8 cellular contexts compared by ENCODE assay signal in genomic region chr2:133519677-133520076, GRCh38. TPM values are rescaled to one million over a fixed set of nuclear protein-coding genes. Genes with fewer than 3 reads are reported as not detected.
DNase-seq lines count a peak whose midpoint lies in the region; ATAC-seq, FAIRE-seq and TF ChIP-seq lines count a peak whose summit lies in the region.
"Not testable (repeated sequence)": the region's sequence is repeated elsewhere in the genome, so short reads cannot be mapped to it uniquely, and the experiment has no call there.
"Had no signal": no experiment of that assay in that cellular context is flagged by ENCODE, and none has a peak within 500 bp of the region (broad histone marks: within the 10 kb centered on the region; RNA-seq: fewer than 3 reads in every experiment).

No MANE protein-coding gene starts in this region.

- H3K9me3 ChIP-seq in GM23248 (ENCODE audit: low read depth); MM.1S (replicated peaks; ENCODE audit: insufficient read depth, low read length); body of pancreas; esophagus muscularis mucosa; HepG2 (ENCODE audit: low read length): not testable (repeated sequence)

- H3F3A ChIP-seq in GM23248 (ENCODE audit: insufficient read depth); MM.1S (ENCODE audit: insufficient read depth, low read length): not testable (repeated sequence)

- H3K27me3 ChIP-seq in GM23248 (replicated peaks; ENCODE audit: insufficient read depth); MM.1S (replicated peaks; ENCODE audit: insufficient read depth, low read length); body of pancreas; esophagus muscularis mucosa; HepG2 (ENCODE audit: control insufficient read depth in 1 of 2, insufficient read depth in 2 of 2, low read length in 2 of 2): not testable (repeated sequence)

- peak; percentile 31; the same call in 1 of the 2 replicates for TF ChIP-seq RAD21 in HepG2 (CRISPR knock-in tag; IDR thresholded peaks at IDR 0.05)

- H3K9ac ChIP-seq in GM23248; MM.1S (ENCODE audit: low read length); HepG2 (ENCODE audit: insufficient read depth, low read depth, low read length): not testable (repeated sequence)

- H3K79me2 ChIP-seq in GM23248 (ENCODE audit: insufficient read depth); MM.1S (ENCODE audit: low read length); HepG2 (ENCODE audit: insufficient read depth, low read length): not testable (repeated sequence)

- not testable (repeated sequence) for H3K36me3 ChIP-seq in GM23248 (ENCODE audit: low read depth); MM.1S (replicated peaks; ENCODE audit: insufficient read depth, low read length); body of pancreas (replicated peaks in 1 of 2; ENCODE audit: insufficient read depth in 1 of 2, low read depth in 2 of 2); esophagus muscularis mucosa; HepG2 (replicated peaks in 1 of 2; ENCODE audit: control insufficient read depth in 1 of 2, insufficient read depth in 2 of 2, low read length in 2 of 2)

- not testable (repeated sequence) for ATAC-seq in body of pancreas
- peak; percentile 77 for ATAC-seq in HepG2

- H3K4me2 ChIP-seq in GM23248 (ENCODE audit: unreplicated experiment); MM.1S (ENCODE audit: low read depth, low read length); HepG2 (ENCODE audit: low read depth, low read length): not testable (repeated sequence)

- CTCF ChIA-PET in HepG2 (lab: Yijun Ruan, JAX; ENCODE audit: low intra/inter-chr PET ratio, low total read pairs) = interaction anchor here (2.0 to 2.1 kb wide), 2 partner anchors 260 to 325 kb away, joined by 8 to 9 read pairs; no protein-coding TSS in a partner anchor

- not testable (repeated sequence) for DNase-seq in D721Med (ENCODE audit: insufficient read length, low spot score); MM.1S; body of pancreas; HepG2 (ENCODE audit: low spot score)
- peak; percentile 4 for DNase-seq in GM23248
- peak; percentile 4 for DNase-seq in RPMI8226
- peak; percentile 47 for DNase-seq in esophagus muscularis mucosa (ENCODE audit: extremely low spot score)

- not testable (repeated sequence) for H3K27ac ChIP-seq in GM23248; MM.1S (ENCODE audit: low read length); body of pancreas; esophagus muscularis mucosa (replicated peaks in 1 of 4); HepG2 (ENCODE audit: extremely low read length, insufficient read depth, low read length)

- not testable (repeated sequence) for H3K4me3 ChIP-seq in GM23248; MM.1S (ENCODE audit: low read length); body of pancreas; esophagus muscularis mucosa; HepG2 (replicated peaks in 1 of 3; ENCODE audit: insufficient read depth in 1 of 3, low read depth in 2 of 3, low read length in 3 of 3)

- POLR2A ChIA-PET in HepG2 (lab: Yijun Ruan, JAX) = not testable (repeated sequence)

- TF ChIP-seq EP300 in esophagus muscularis mucosa (IDR thresholded peaks at IDR 0.05); HepG2 (IDR thresholded peaks at IDR 0.05; ENCODE audit: low read depth in 2 of 2, low read length in 2 of 2); HepG2 (CRISPR knock-in tag; IDR thresholded peaks at IDR 0.05; ENCODE audit: borderline replicate concordance): not testable (repeated sequence)

- not testable (repeated sequence) for H3K9me2 ChIP-seq in GM23248 (ENCODE audit: insufficient read depth); MM.1S (replicated peaks; ENCODE audit: insufficient read depth, low read length)

- TF ChIP-seq CTCF in D721Med (IDR thresholded peaks at IDR 0.05; ENCODE audit: insufficient read depth, missing control alignments) (peak; percentile 24), MM.1S (IDR thresholded peaks at IDR 0.05; ENCODE audit: low read length) (peak; percentile 41), body of pancreas (IDR thresholded peaks at IDR 0.05) (peak in 4 of 7 experiments; percentile 9 to 27 (median 22)), esophagus muscularis mucosa (IDR thresholded peaks at IDR 0.05) (peak in 1 of 3 experiments; percentile 41), HepG2 (CRISPR knock-in tag; IDR thresholded peaks at IDR 0.05) (peak; percentile 52)

- in situ Hi-C loops in GM23248 (cut with MboI) = not testable (repeated sequence)
- in situ Hi-C loops in HepG2 (cut with HindIII; ENCODE audit: extremely low pct_ligation_motif_present, low pct_unique_long_range_greater_than_20kb) = loop anchor here (5.0 kb wide), 2 partner anchors 263 to 318 kb away; no protein-coding TSS in a partner anchor

- H4K20me1 ChIP-seq in GM23248 (ENCODE audit: insufficient read depth); MM.1S (ENCODE audit: insufficient read depth, low read length); HepG2 (ENCODE audit: insufficient read depth, low read length): not testable (repeated sequence)

- WGBS in GM23248 (ENCODE audit: low coverage in 1 of 2, low lambda C conversion rate in 2 of 2, missing lambda C conversion rate in 2 of 2), 2 experiments = 50 to 71% methylated on average over 5 to 7 of the region's 7 CpGs
- 63 to 69% methylated on average over 7 of the region's 7 CpGs for WGBS in body of pancreas, 2 donors
- whole genome bisulfite sequencing in esophagus muscularis mucosa = 67% methylated on average over 7 of the region's 7 CpGs
- WGBS in HepG2 (ENCODE audit: low lambda C conversion rate) = 3% methylated on average over 7 of the region's 7 CpGs

- not testable (repeated sequence) for TF ChIP-seq POLR2A in body of pancreas (IDR thresholded peaks at IDR 0.05); esophagus muscularis mucosa (IDR thresholded peaks at IDR 0.05; ENCODE audit: low read depth); HepG2 (IDR thresholded peaks at IDR 0.05; ENCODE audit: insufficient read depth in 1 of 2, low read depth in 2 of 2, low read length in 2 of 2)

- not testable (repeated sequence) for H3K4me1 ChIP-seq in GM23248 (ENCODE audit: insufficient read depth); MM.1S (ENCODE audit: low read length); body of pancreas; esophagus muscularis mucosa; HepG2 (ENCODE audit: insufficient read depth, low read length)

- FAIRE-seq in D721Med (lab: Jason Lieb, UNC); HepG2 (lab: Jason Lieb, UNC): not testable (repeated sequence)

- BruUV-seq in HepG2 (replicated peaks; lab: Mats Ljungman, UMichigan) = not testable (repeated sequence)

- H2AFZ ChIP-seq in GM23248; MM.1S (ENCODE audit: low read length); HepG2 (ENCODE audit: low read length): not testable (repeated sequence)

- intact Hi-C loops in body of pancreas (cut with DNase I); esophagus muscularis mucosa (cut with DNase I): not testable (repeated sequence)
- intact Hi-C loops in HepG2 (cut with micrococcal nuclease; ENCODE audit: unreplicated experiment) = loop anchor here (1.0 to 2.0 kb wide), 3 partner anchors 41 to 325 kb away; no protein-coding TSS in a partner anchor

TF ChIP-seq in HepG2, 621 proteins besides CTCF, POLR2A, EP300 and RAD21:
- TF ChIP-seq SMC3 (IDR thresholded peaks at IDR 0.05; ENCODE audit: low read length) = peak; percentile 44; the same call in 1 of the 2 replicates
- peak; percentile 64 for TF ChIP-seq STAG1 (CRISPR knock-in tag; IDR thresholded peaks at IDR 0.05)
TF ChIP-seq in HepG2: peak in this region for 2; not testable (repeated sequence) for 619.

RNA-seq across cellular contexts. Expression of gene NCKAP5, which starts 48.6 kb away (rescaled TPM):
- total RNA-seq in GM23248 (2014; rRNA removed; shearing (Covaris generic)) = 0.65 and 1.5 TPM in 2 replicates
- polyA plus RNA-seq in GM23248 (2016; fragmentation: Nextera tagmentation; extraction: Ambion mirVana) (0.38 and 0.86 TPM in 2 replicates), HepG2 (2011; rRNA removed) (0.01 and 0.04 TPM in 2 replicates)
- total RNA-seq in body of pancreas (1 to 10 TPM in 1 of 2 donors, under 1 TPM in 1; 0.78 to 2.6 TPM), esophagus muscularis mucosa (1 to 10 TPM in 2 of 4 donors, under 1 TPM in 2; 0.33 to 1.8 (median 1.0) TPM), HepG2 (2016; rRNA removed; fragmentation: Illumina TruSeq; extraction: Trizol) (not detected in 2 replicates)
- not detected in 2 replicates for total RNA-seq in HepG2 (2016; cell fraction: cytosol; rRNA removed; fragmentation: Illumina TruSeq; extraction: Trizol; ENCODE audit: low read depth)
- not detected in 2 replicates for total RNA-seq in HepG2 (2016; cell fraction: insoluble cytoplasmic fraction; rRNA removed; fragmentation: Illumina TruSeq; extraction: Trizol)
- not detected in 2 replicates for total RNA-seq in HepG2 (2016; cell fraction: membrane; rRNA removed; fragmentation: Illumina TruSeq; extraction: Trizol)
- total RNA-seq in HepG2 (2016; cell fraction: nucleus; rRNA removed; fragmentation: Illumina TruSeq; extraction: Trizol) = not detected in 2 replicates
- 0.01 TPM in 1 of 2 replicates, not detected in the other for polyA plus RNA-seq in HepG2 (2011; cell fraction: cytosol; rRNA removed)
- polyA plus RNA-seq in HepG2 (2011; cell fraction: nucleus; rRNA removed) = 0.02 TPM in 1 of 2 replicates, not detected in the other
- not detected in 2 replicates for polyA plus RNA-seq in HepG2 (2012)
- not detected in 2 replicates for polyA plus RNA-seq in HepG2 (2016; cell fraction: cytosol; fragmentation: Illumina TruSeq; extraction: Trizol; ENCODE audit: low read depth)
- polyA plus RNA-seq in HepG2 (2016; cell fraction: insoluble cytoplasmic fraction; fragmentation: Illumina TruSeq; extraction: Trizol; ENCODE audit: low read depth) = not detected in 2 replicates
- polyA plus RNA-seq in HepG2 (2016; cell fraction: membrane; fragmentation: Illumina TruSeq; extraction: Trizol; ENCODE audit: low read depth) = not detected in 2 replicates
- polyA plus RNA-seq in HepG2 (2016; cell fraction: nucleus; fragmentation: Illumina TruSeq; extraction: Trizol; ENCODE audit: insufficient read depth, low read depth) = not detected in 2 replicates
- 0.06 and 5.5 TPM in 2 replicates for polyA minus RNA-seq in HepG2 (2011; rRNA and poly(A)+ RNA removed; ENCODE audit: low replicate concordance)
- not detected in 2 replicates for polyA minus RNA-seq in HepG2 (2011; cell fraction: cytosol; rRNA and poly(A)+ RNA removed)
- polyA minus RNA-seq in HepG2 (2011; cell fraction: nucleus; rRNA and poly(A)+ RNA removed) = 0.13 and 0.75 TPM in 2 replicates
- total RNA-seq: activated CD4-positive, alpha-beta T cell treated with anti-CD3 and anti-CD28 coated beads, Interleukin-2, amount 10 ng/mL, durations not matched to agents 24 days and 14 days had no signal
